Comparison of ENCODE assay signal across 22 cellular contexts in genomic region chr3:120796944-120797343, GRCh38. TPM values are rescaled to one million over a fixed set of nuclear protein-coding genes. Genes with fewer than 3 reads are reported as not detected.
DNase-seq lines count a peak whose midpoint lies in the region; ATAC-seq, FAIRE-seq and TF ChIP-seq lines count a peak whose summit lies in the region.
"Had no signal": no experiment of that assay in that cellular context is flagged by ENCODE, and none has a peak within 500 bp of the region (broad histone marks: within the 10 kb centered on the region; RNA-seq: fewer than 3 reads in every experiment).

No MANE protein-coding gene starts in this region.

- no peak overlapping the region for H3K27ac Mint-ChIP-seq in astrocyte (ENCODE audit: unreplicated experiment)
- H3K27ac Mint-ChIP-seq: B cell; CD4-positive, CD25-positive, alpha-beta regulatory T cell; CD8-positive, alpha-beta memory T cell had no signal

- ATAC-seq in HG02840 (IDR thresholded peaks at IDR 0.05; ENCODE audit: low FRiP score, unreplicated experiment): no peak
- ATAC-seq: A549 had no signal

- H3K4me1 Mint-ChIP-seq in astrocyte (ENCODE audit: low read depth, unreplicated experiment): peaks cover 22% of the 10 kb centered on the region
- H3K4me1 Mint-ChIP-seq: B cell; CD4-positive, CD25-positive, alpha-beta regulatory T cell; CD8-positive, alpha-beta memory T cell had no signal

- WGBS in GM23248 (ENCODE audit: low coverage in 1 of 2, low lambda C conversion rate in 2 of 2, missing lambda C conversion rate in 2 of 2), 2 experiments: 17 to 21% methylated on average over 6 of the region's 6 CpGs
- WGBS in smooth muscle cell (ENCODE audit: low lambda C conversion rate): 51% methylated on average over 6 of the region's 6 CpGs

- H3K9ac ChIP-seq in GM23248: no peak overlapping the region
- no peak overlapping the region for H3K9ac ChIP-seq in astrocyte (ENCODE audit: low read length)
- no peak overlapping the region for H3K9ac ChIP-seq in smooth muscle cell (ENCODE audit: low read depth)
- H3K9ac ChIP-seq: BLaER1 treated with 17β-estradiol and CSF1 and Interleukin-3, amounts not matched to agents 10 nM and 100 nM; KMS-11 had no signal

- no peak overlapping the region for H3K27ac ChIP-seq in GM23248
- no peak overlapping the region for H3K27ac ChIP-seq in astrocyte (ENCODE audit: low read depth, low read length)
- no peak overlapping the region for H3K27ac ChIP-seq in smooth muscle cell (ENCODE audit: low read depth)
- H3K27ac ChIP-seq: A549; BLaER1 treated with 17β-estradiol and CSF1 and Interleukin-3, amounts not matched to agents 10 nM and 100 nM; HL-60; KMS-11 had no signal

- intact Hi-C loops in head of caudate nucleus (cut with DNase I): loop anchor here (5.0 kb wide), 1 partner anchor 235 kb away; no protein-coding TSS in a partner anchor

- H3K79me2 ChIP-seq in GM23248 (ENCODE audit: insufficient read depth): no peaks in the 10 kb centered on the region
- no peaks in the 10 kb centered on the region for H3K79me2 ChIP-seq in astrocyte (ENCODE audit: insufficient read depth, low read length)
- H3K79me2 ChIP-seq in smooth muscle cell (ENCODE audit: low read depth): no peaks in the 10 kb centered on the region

- peak; percentile 54 for FAIRE-seq in astrocyte (lab: Jason Lieb, UNC)
- FAIRE-seq: A549, D721Med, G401.6, GM12891, GM19239, H54 had no signal

- H2AFZ ChIP-seq in GM23248: no peak overlapping the region
- no peak overlapping the region for H2AFZ ChIP-seq in astrocyte (ENCODE audit: low read depth, low read length)
- peak overlapping the region; percentile 2 for H2AFZ ChIP-seq in smooth muscle cell (ENCODE audit: low read depth)

- H3K4me3 Mint-ChIP-seq in astrocyte (ENCODE audit: unreplicated experiment): no peak overlapping the region
- H3K4me3 Mint-ChIP-seq: B cell; CD4-positive, CD25-positive, alpha-beta regulatory T cell; CD8-positive, alpha-beta memory T cell had no signal

- H4K20me1 ChIP-seq in GM23248 (ENCODE audit: insufficient read depth): no peaks in the 10 kb centered on the region
- H4K20me1 ChIP-seq in astrocyte (ENCODE audit: insufficient read depth, low read length): no peaks in the 10 kb centered on the region
- no peaks in the 10 kb centered on the region for H4K20me1 ChIP-seq in smooth muscle cell (ENCODE audit: low read depth)
- H4K20me1 ChIP-seq: BLaER1 treated with 17β-estradiol and CSF1 and Interleukin-3, amounts not matched to agents 10 nM and 100 nM had no signal

- H3K27me3 ChIP-seq in GM23248 (replicated peaks; ENCODE audit: insufficient read depth) (no peaks in the 10 kb centered on the region), astrocyte (ENCODE audit: insufficient read depth, low read length) (no peaks in the 10 kb centered on the region), smooth muscle cell (ENCODE audit: low read depth) (no peaks in the 10 kb centered on the region)
- H3K27me3 ChIP-seq: BLaER1 treated with 17β-estradiol and CSF1 and Interleukin-3, amounts not matched to agents 10 nM and 100 nM had no signal

- H3F3A ChIP-seq in GM23248 (ENCODE audit: insufficient read depth): peaks cover 5% of the 10 kb centered on the region; the same call in 1 of the 2 replicates
- H3F3A ChIP-seq in smooth muscle cell (ENCODE audit: low read depth): peaks cover 16% of the 10 kb centered on the region

- DNase-seq in GM23248 (peak; percentile 5), astrocyte (ENCODE audit: low read depth) (no peak), head of caudate nucleus (peak in 38 of 42 donors; percentile 9 to 82 (median 50)), smooth muscle cell (lab: John Stamatoyannopoulos, UW; ENCODE audit: unreplicated experiment) (no peak), mesenteric fat pad (ENCODE audit: low spot score) (no peak), NCI-H446 (lab: John Stamatoyannopoulos, UW) (no peak), kidney tubule cell (ENCODE audit: low spot score) (no peak)
- DNase-seq: CD4-positive, CD25-positive, alpha-beta regulatory T cell; CD8-positive, alpha-beta memory T cell; COR-L47; HCEC 1CT had no signal

- no peak overlapping the region for H3K4me2 ChIP-seq in GM23248 (ENCODE audit: unreplicated experiment)
- H3K4me2 ChIP-seq in astrocyte (ENCODE audit: low read length): no peak overlapping the region
- H3K4me2 ChIP-seq in smooth muscle cell: no peak overlapping the region
- H3K4me2 ChIP-seq: A549; BLaER1 treated with 17β-estradiol and CSF1 and Interleukin-3, amounts not matched to agents 10 nM and 100 nM; KMS-11 had no signal

- H3K4me3 ChIP-seq in GM23248 (no peak overlapping the region), astrocyte (ENCODE audit: insufficient read depth, low read depth, low read length) (no peak overlapping the region), smooth muscle cell (no peak overlapping the region)
- H3K4me3 ChIP-seq: A549; BLaER1 treated with 17β-estradiol and CSF1 and Interleukin-3, amounts not matched to agents 10 nM and 100 nM had no signal

- TF ChIP-seq CTCF in astrocyte (IDR thresholded peaks at IDR 0.05; ENCODE audit: insufficient read depth, low read depth, low read length): no peak
- TF ChIP-seq CTCF in smooth muscle cell (IDR thresholded peaks at IDR 0.05; ENCODE audit: borderline replicate concordance, insufficient read depth, poor library complexity, severe bottlenecking): no peak

- no peaks in the 10 kb centered on the region for H3K9me3 Mint-ChIP-seq in astrocyte (ENCODE audit: unreplicated experiment)
- H3K9me3 Mint-ChIP-seq: CD4-positive, CD25-positive, alpha-beta regulatory T cell; CD8-positive, alpha-beta memory T cell had no signal

- H3K36me3 ChIP-seq in GM23248 (ENCODE audit: low read depth): no peaks in the 10 kb centered on the region
- no peaks in the 10 kb centered on the region for H3K36me3 ChIP-seq in astrocyte (ENCODE audit: insufficient read depth, low read length)
- H3K36me3 ChIP-seq in smooth muscle cell (ENCODE audit: low read depth): no peaks in the 10 kb centered on the region
- H3K36me3 ChIP-seq: BLaER1 treated with 17β-estradiol and CSF1 and Interleukin-3, amounts not matched to agents 10 nM and 100 nM had no signal

- H3K9me2 ChIP-seq in GM23248 (ENCODE audit: insufficient read depth): no peaks in the 10 kb centered on the region

- peaks cover 18% of the 10 kb centered on the region for H3K4me1 ChIP-seq in GM23248 (ENCODE audit: insufficient read depth)
- peaks cover 18% of the 10 kb centered on the region for H3K4me1 ChIP-seq in astrocyte (ENCODE audit: insufficient read depth, low read length)
- H3K4me1 ChIP-seq in smooth muscle cell (ENCODE audit: low read depth): peaks cover 12% of the 10 kb centered on the region

- in situ Hi-C loops in GM23248 (cut with MboI): loop anchor here (10.0 to 25.0 kb wide), 3 partner anchors 202 to 385 kb away; partner anchors contain the start of gene NDUFB4

- no peaks in the 10 kb centered on the region for H3K36me3 Mint-ChIP-seq in astrocyte (ENCODE audit: low read depth, unreplicated experiment)
- H3K36me3 Mint-ChIP-seq: CD4-positive, CD25-positive, alpha-beta regulatory T cell; CD8-positive, alpha-beta memory T cell had no signal

- H3K27me3 Mint-ChIP-seq in astrocyte (ENCODE audit: low read depth, unreplicated experiment): no peaks in the 10 kb centered on the region
- H3K27me3 Mint-ChIP-seq: B cell; CD8-positive, alpha-beta memory T cell had no signal

- no peaks in the 10 kb centered on the region for H3K9me3 ChIP-seq in GM23248 (ENCODE audit: low read depth)
- no peaks in the 10 kb centered on the region for H3K9me3 ChIP-seq in astrocyte (ENCODE audit: insufficient read depth, low read depth, low read length)
- H3K9me3 ChIP-seq in smooth muscle cell (replicated peaks; ENCODE audit: low read depth): no peaks in the 10 kb centered on the region
- H3K9me3 ChIP-seq: A549; BLaER1 treated with 17β-estradiol and CSF1 and Interleukin-3, amounts not matched to agents 10 nM and 100 nM had no signal

RNA-seq across cellular contexts. Expression of gene GTF2E1, which starts 54.4 kb away (rescaled TPM):
- total RNA-seq in GM23248 (2014; rRNA removed; shearing (Covaris generic)): 10.8 and 11.1 TPM in 2 replicates
- polyA plus RNA-seq in GM23248 (2016; fragmentation: Nextera tagmentation; extraction: Ambion mirVana): 6.9 and 7.2 TPM in 2 replicates
- 28.8 and 31.6 TPM in 2 replicates for total RNA-seq in astrocyte
- 17.6 and 18.8 TPM in 2 replicates for total RNA-seq in smooth muscle cell
- 15.8 and 17.0 TPM in 2 replicates for polyA plus RNA-seq in smooth muscle cell
- total RNA-seq in mesenteric fat pad: 12.8 TPM

RNA-seq across cellular contexts. Expression of gene RABL3, which starts 54.6 kb away (rescaled TPM):
- 17.2 and 22.6 TPM in 2 replicates for total RNA-seq in GM23248 (2014; rRNA removed; shearing (Covaris generic))
- polyA plus RNA-seq in GM23248 (2016; fragmentation: Nextera tagmentation; extraction: Ambion mirVana) (27.4 and 28.4 TPM in 2 replicates), smooth muscle cell (27.0 and 29.5 TPM in 2 replicates)
- total RNA-seq in astrocyte (16.8 and 17.1 TPM in 2 replicates), smooth muscle cell (29.3 and 33.5 TPM in 2 replicates), mesenteric fat pad (29.6 TPM)

Comparison
In these comparisons a context has a peak if more than half of its experiments do, and no peak if none do; other contexts are left out.
1. DNase-seq: peak in GM23248 (single experiment) and head of caudate nucleus (38 of 42); none in astrocyte (single experiment), smooth muscle cell (single experiment), mesenteric fat pad (single experiment), NCI-H446 (0 of 2) and kidney tubule cell (single experiment).